In the genomic region with DNA sequence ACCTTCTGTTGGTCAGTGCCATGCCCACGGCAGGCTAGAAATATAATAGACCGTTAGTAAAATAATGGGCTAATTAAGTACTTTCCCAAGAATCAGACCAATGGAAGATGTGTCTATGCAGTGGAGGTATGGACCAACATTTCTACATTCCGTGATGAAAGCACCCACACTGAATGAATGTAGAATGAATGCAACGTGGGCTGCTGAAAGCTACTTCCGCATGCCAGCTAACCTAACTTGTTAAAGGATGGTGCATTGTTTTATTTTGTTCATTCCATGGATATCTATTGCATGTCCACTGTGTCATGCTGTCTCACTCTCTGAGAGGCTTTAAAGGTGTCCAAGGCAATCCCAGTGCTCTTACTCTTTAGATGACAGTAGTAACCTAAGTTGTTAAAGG, we compare ENCODE assay signal across 35 cellular contexts.
"Had no signal": no experiment of that assay in that cellular context is flagged by ENCODE, and none has a peak within 500 bp of the region (broad histone marks: within the 10 kb centered on the region; RNA-seq: fewer than 3 reads in every experiment).

No MANE protein-coding gene starts in this region.

- ATAC-seq: activated CD8-positive, alpha-beta T cell treated with anti-CD3 and anti-CD28 coated beads for 36 hours; activated naive CD4-positive, alpha-beta T cell treated with anti-CD3 and anti-CD28 coated beads, Interleukin-2, amount 50 U/mL, for 72 hours; activated T-cell treated with anti-CD3 and anti-CD28 coated beads, Interleukin-2, amount 50 U/mL, for 4 hours; activated T-cell treated with anti-CD3 and anti-CD28 coated beads, Interleukin-2, amount 50 U/mL, for 72 hours; activated T-helper 17 cell treated with anti-CD3 and anti-CD28 coated beads, Interleukin-2, amount 50 U/mL, for 72 hours; body of pancreas had no signal

- FAIRE-seq: astrocyte, TTC549 had no signal

- DNase-seq: activated B cell treated with CpG ODN at 0.5 μM for 24 hours; activated CD4-positive, alpha-beta memory T cell treated with anti-CD3 and anti-CD28 coated beads for 36 hours; activated CD4-positive, alpha-beta T cell treated with anti-CD3 and anti-CD28 coated beads for 4 hours; activated CD4-positive, alpha-beta T cell treated with anti-CD3 and anti-CD28 coated beads, Interleukin-2, amount 10 ng/mL, durations not matched to agents 24 days and 14 days; activated CD4-positive, alpha-beta T cell treated with anti-CD3 and anti-CD28 coated beads, Interleukin-2, amount 50 U/mL, for 1 hour; activated CD4-positive, alpha-beta T cell treated with anti-CD3 and anti-CD28 coated beads, Interleukin-2, amount 50 U/mL, for 4 hours; activated CD4-positive, CD25-positive, alpha-beta regulatory T cell treated with anti-CD3 and anti-CD28 coated beads, Interleukin-2, amount 50 U/mL, for 72 hours; activated CD8-positive, alpha-beta memory T cell treated with anti-CD3 and anti-CD28 coated beads, Interleukin-2, amount 50 U/mL, for 4 hours; activated CD8-positive, alpha-beta T cell treated with anti-CD3 and anti-CD28 coated beads for 36 hours; activated effector memory CD4-positive, alpha-beta T cell treated with anti-CD3 and anti-CD28 coated beads, Interleukin-2, amount 50 U/mL, for 16 hours; activated gamma-delta T cell treated with Interleukin-2 at 50 U/mL for 16 hours; activated naive CD4-positive, alpha-beta T cell; activated naive CD4-positive, alpha-beta T cell treated with anti-CD3 and anti-CD28 coated beads for 36 hours; activated naive CD4-positive, alpha-beta T cell treated with anti-CD3 and anti-CD28 coated beads, Interleukin-2, amount 50 U/mL, for 16 hours; activated naive CD8-positive, alpha-beta T cell treated with anti-CD3 and anti-CD28 coated beads for 36 hours; activated T-cell treated with anti-CD3 and anti-CD28 coated beads for 4 hours; activated T-cell treated with anti-CD3 and anti-CD28 coated beads, Interleukin-2, amount 50 U/mL, for 1 hour; activated T-cell treated with anti-CD3 and anti-CD28 coated beads, Interleukin-2, amount 50 U/mL, for 4 hours; activated T-cell treated with anti-CD3 and anti-CD28 coated beads, Interleukin-2, amount 50 U/mL, for 72 hours; adrenal gland; amniotic stem cell; aorta; body of pancreas; brain microvascular endothelial cell; caudate nucleus; cerebellar nuclear complex; T-helper 2 cell; T-helper 9 cell had no signal

- H3K27ac ChIP-seq: adrenal gland, body of pancreas, brain microvascular endothelial cell, breast epithelium, cardiac muscle cell, VCaP had no signal

- H3K4me1 ChIP-seq: adrenal gland, body of pancreas, breast epithelium had no signal

- H3K27me3 ChIP-seq: adrenal gland, body of pancreas, brain microvascular endothelial cell, breast epithelium, cardiac muscle cell had no signal

- H3K36me3 ChIP-seq: adrenal gland, brain microvascular endothelial cell, breast epithelium, cardiac muscle cell had no signal

- H3K9me3 ChIP-seq: adrenal gland, body of pancreas, breast epithelium had no signal

- H3K4me3 ChIP-seq: adrenal gland, body of pancreas, breast epithelium, cardiac muscle cell had no signal
